8 cellular contexts compared by ENCODE assay signal in genomic region chr7:91880413-91881241, GRCh38. TPM values are rescaled to one million over a fixed set of nuclear protein-coding genes. Genes with fewer than 3 reads are reported as not detected.
A peak's percentile ranks its signal among the peaks of the same experiment; 100 is the strongest.
DNase-seq lines count a peak whose midpoint lies in the region; FAIRE-seq and TF ChIP-seq lines count a peak whose summit lies in the region.

MTERF1 (minus strand) TSS chr7:91880702; CDS start chr7:91880083, 619 bp downstream.

- H3K18ac ChIP-seq in H9 (ENCODE audit: insufficient read length, low read depth, low read length), result peak within 1 kb of the TSS; percentile 89

- H3K27me3 ChIP-seq in H9 (ENCODE audit: insufficient read depth, low read length) (no peaks in the 10 kb centered on the region), neuron (ENCODE audit: insufficient read depth, low read length) (no peaks in the 10 kb centered on the region), subcutaneous abdominal adipose tissue (ENCODE audit: control insufficient read depth in 5 of 5, insufficient read depth in 4 of 5, low read length in 5 of 5) (no peaks in the 10 kb centered on the region)

- peaks cover 0 to 6% (median 5%) of the 10 kb centered on the region in 3 experiments; a peak in 4 of 7 replicates for H3K36me3 Mint-ChIP-seq in H9 (ENCODE audit: insufficient read depth in 1 of 3, low read depth in 3 of 3)

- no peak within 1 kb of the TSS for H2AK5ac ChIP-seq in H9 (ENCODE audit: insufficient read length, low read length)

- no peak within 1 kb of the TSS for H2BK120ac ChIP-seq in H9 (ENCODE audit: low read depth, low read length, poor library complexity, severe bottlenecking)

- H3K56ac ChIP-seq in H9 (ENCODE audit: insufficient read length, low read depth, low read length), result no peak within 1 kb of the TSS

- H3K14ac ChIP-seq in H9 (ENCODE audit: insufficient read depth, low read length), result peak within 1 kb of the TSS; percentile 97; the same call in 1 of the 2 replicates

- peaks cover 13 to 14% of the 10 kb centered on the region in 2 experiments for H3K4me1 Mint-ChIP-seq in H9

- H3K4me1 ChIP-seq in H9 (ENCODE audit: insufficient read depth, low read length), result no peaks in the 10 kb centered on the region
- H3K4me1 ChIP-seq in neuron (ENCODE audit: insufficient read depth, low read length), result peaks cover 13% of the 10 kb centered on the region
- peaks cover 3 to 20% (median 14%) of the 10 kb centered on the region in 5 donors for H3K4me1 ChIP-seq in subcutaneous abdominal adipose tissue (ENCODE audit: control insufficient read depth in 5 of 5, insufficient read depth in 5 of 5, low read length in 5 of 5)

- peak within 1 kb of the TSS; percentile 89 to 95 for H3K4me3 Mint-ChIP-seq in H9

- no peaks in the 10 kb centered on the region for H3K79me1 ChIP-seq in H9 (ENCODE audit: insufficient read depth, low read depth, low read length, poor library complexity, severe bottlenecking)

- TF ChIP-seq CTCF in H9 (conservative IDR thresholded peaks at IDR 0.05) (peak; percentile 97), foreskin fibroblast (IDR thresholded peaks at IDR 0.05; ENCODE audit: low read depth, low read length) (peak; percentile 98)

- peaks cover 3% of the 10 kb centered on the region; the same call in 1 of the 2 replicates for H3K79me2 ChIP-seq in H9 (ENCODE audit: insufficient read depth, low read length)

- H3K4ac ChIP-seq in H9 (ENCODE audit: low read depth, low read length), result no peak within 1 kb of the TSS

- peak within 1 kb of the TSS; percentile 100 for H2AFZ ChIP-seq in H9 (ENCODE audit: low read length)
- H2AFZ ChIP-seq in neuron (ENCODE audit: low read depth, low read length), result peak within 1 kb of the TSS; percentile 66

- H3K9ac ChIP-seq in H9 (ENCODE audit: extremely low read depth, insufficient read length, low read length), result peak within 1 kb of the TSS; percentile 99
- H3K9ac ChIP-seq in subcutaneous abdominal adipose tissue (ENCODE audit: low read length in 5 of 5), result peak within 1 kb of the TSS; percentile 57 to 90 (median 80)

- peak; percentile 93 for DNase-seq in H9
- DNase-seq in M059J (ENCODE audit: low read depth), result peak; percentile 91
- peak; percentile 89 for DNase-seq in SHP77 treated with DMSO at 0.1 percent for 48 hours (lab: John Stamatoyannopoulos, UW)
- peak; percentile 98 for DNase-seq in activated effector memory CD4-positive, alpha-beta T cell treated with anti-CD3 and anti-CD28 coated beads, Interleukin-2, amount 50 U/mL, for 16 hours
- peak; percentile 86 to 97 for DNase-seq in foreskin fibroblast

- H3K9me3 Mint-ChIP-seq in H9, result peaks cover 2 to 3% of the 10 kb centered on the region in 2 experiments; a peak in 3 of 5 replicates

- H3K4me2 ChIP-seq in H9 (ENCODE audit: insufficient read depth, insufficient read length, low read length), result peak within 1 kb of the TSS; percentile 100

- peak; percentile 90 for FAIRE-seq in G401.6 (lab: Jason Lieb, UNC)

- peaks cover 7% of the 10 kb centered on the region for H3K36me3 ChIP-seq in neuron (ENCODE audit: insufficient read depth, low read length)
- peaks cover 0 to 12% (median 2%) of the 10 kb centered on the region in 5 donors for H3K36me3 ChIP-seq in subcutaneous abdominal adipose tissue (ENCODE audit: control insufficient read depth in 5 of 5, insufficient read depth in 5 of 5, low read length in 5 of 5)

- no peaks in the 10 kb centered on the region for H4K20me1 ChIP-seq in H9 (ENCODE audit: control insufficient read depth, insufficient read depth, insufficient read length)

- H3K23me2 ChIP-seq in H9 (ENCODE audit: insufficient read length, low read depth, low read length, poor library complexity, severe bottlenecking), result peaks cover 10% of the 10 kb centered on the region

- H2BK5ac ChIP-seq in H9 (ENCODE audit: insufficient read length, low read length), result no peak within 1 kb of the TSS

- no CpG with 5 or more reads among the region's 43 CpGs for WGBS in H9 (ENCODE audit: extremely low coverage, insufficient read length, low lambda C conversion rate)

- H3K27ac Mint-ChIP-seq in H9, result peak within 1 kb of the TSS; percentile 53 to 98 (median 95)

- no peaks in the 10 kb centered on the region for H3K9me3 ChIP-seq in H9 (ENCODE audit: control insufficient read depth, low read depth, low read length)
- H3K9me3 ChIP-seq in neuron (ENCODE audit: low read length), result no peaks in the 10 kb centered on the region
- H3K9me3 ChIP-seq in subcutaneous abdominal adipose tissue (ENCODE audit: control insufficient read depth in 5 of 5, low read length in 5 of 5), result no peaks in the 10 kb centered on the region

- no peak within 1 kb of the TSS for H3K23ac ChIP-seq in H9 (ENCODE audit: insufficient read length, low read depth, low read length)

- no peak within 1 kb of the TSS for H4K91ac ChIP-seq in H9 (ENCODE audit: insufficient read length, low read depth, low read length)

- H2BK12ac ChIP-seq in H9 (ENCODE audit: insufficient read length, low read depth, low read length), result no peak within 1 kb of the TSS

- H3K27ac ChIP-seq in H9 (ENCODE audit: insufficient read length, low read depth, low read length) (no peak within 1 kb of the TSS), subcutaneous abdominal adipose tissue (ENCODE audit: low read depth, low read length) (peak within 1 kb of the TSS; percentile 1)

- no peak within 1 kb of the TSS for H2BK15ac ChIP-seq in H9 (ENCODE audit: low read depth, low read length)

- H4K8ac ChIP-seq in H9 (replicated peaks; ENCODE audit: insufficient read length, low read depth, low read length), result peak within 1 kb of the TSS; percentile 96

- no peak within 1 kb of the TSS for H3T11ph ChIP-seq in H9 (ENCODE audit: low read length)

- H3K4me3 ChIP-seq in foreskin fibroblast (ENCODE audit: low read depth in 1 of 2, low read length in 2 of 2), result peak within 1 kb of the TSS; percentile 61 to 71
- H3K4me3 ChIP-seq in neuron (ENCODE audit: low read length), result peak within 1 kb of the TSS; percentile 73
- H3K4me3 ChIP-seq in subcutaneous abdominal adipose tissue (ENCODE audit: low read depth in 1 of 5, low read length in 5 of 5), result peak within 1 kb of the TSS; percentile 87 to 98 (median 98)

- H3K27me3 Mint-ChIP-seq in H9 (ENCODE audit: low read depth), result peaks cover 1% of the 10 kb centered on the region; the same call in 1 of the 2 replicates

- no peak within 1 kb of the TSS for H2BK20ac ChIP-seq in H9 (ENCODE audit: low read depth, low read length, poor library complexity, severe bottlenecking)

- H4K5ac ChIP-seq in H9 (ENCODE audit: insufficient read length, low read depth, low read length), result peak within 1 kb of the TSS; percentile 94

RNA-seq across cellular contexts. Expression of gene MTERF1, which starts in this region (rescaled TPM):
- total RNA-seq in H9 (2021), result 19.8 and 21.3 TPM in 2 replicates
- 9.3 and 14.7 TPM in 2 replicates for total RNA-seq in M059J (2014; rRNA removed; shearing (Covaris generic))
